8 cellular contexts compared by ENCODE assay signal in the genomic region with DNA sequence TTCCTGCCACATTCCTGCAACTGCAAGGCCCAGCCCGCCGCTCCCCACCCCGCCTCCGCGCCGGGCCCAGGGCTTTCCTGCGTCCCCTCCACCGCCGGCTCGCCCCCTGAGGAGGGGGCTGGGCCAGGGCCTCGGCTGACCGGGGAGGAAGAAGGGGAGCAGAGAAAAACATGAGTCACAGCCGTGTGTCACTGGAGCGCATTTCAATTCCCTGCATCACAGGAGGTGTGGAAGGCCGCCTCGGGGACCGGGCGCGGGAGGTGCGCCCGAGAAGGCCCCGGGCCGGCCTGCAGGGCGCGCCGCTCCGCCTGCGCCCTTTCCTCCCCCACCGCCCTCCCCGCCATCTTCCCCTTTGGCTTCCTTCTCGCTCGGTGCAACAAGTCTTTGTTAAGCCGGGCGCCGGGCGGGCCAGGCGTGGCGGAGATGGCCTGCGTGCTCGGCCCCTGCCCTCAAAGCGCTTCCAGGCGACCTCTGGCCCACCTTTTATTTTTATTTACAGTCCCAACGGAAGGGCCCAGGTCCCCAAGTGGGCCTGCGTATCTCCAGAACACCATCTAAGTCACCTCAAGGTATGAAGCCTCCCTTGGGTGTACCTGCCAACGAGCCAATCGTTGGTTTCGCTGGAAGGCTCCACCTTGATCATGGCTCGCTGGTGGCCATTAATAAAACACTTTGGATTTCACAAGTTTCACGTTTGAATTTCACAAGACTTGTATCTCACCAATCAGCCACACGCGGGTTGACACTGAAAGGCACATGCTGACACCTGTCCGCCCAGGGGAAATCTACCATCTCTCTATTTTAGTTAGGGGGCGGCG. TPM values are rescaled to one million over a fixed set of nuclear protein-coding genes. Genes with fewer than 3 reads are reported as not detected.
DNase-seq lines count a peak whose midpoint lies in the region; ATAC-seq, FAIRE-seq and TF ChIP-seq lines count a peak whose summit lies in the region.

No MANE protein-coding gene starts in this region.

- peak; percentile 1 for ATAC-seq in HG02642 (IDR thresholded peaks at IDR 0.05; ENCODE audit: poor library complexity, unreplicated experiment)
- ATAC-seq in T-cell (replicated peaks in 1 of 4) = peak; percentile 44 to 54 (median 48)

- H3K4me1 ChIP-seq in ES-I3 (ENCODE audit: insufficient read depth, low read length) = peaks cover 31% of the 10 kb centered on the region
- H3K4me1 ChIP-seq in astrocyte (ENCODE audit: insufficient read depth, low read length) = peaks cover 35% of the 10 kb centered on the region
- peaks cover 8 to 54% (median 32%) of the 10 kb centered on the region in 6 donors for H3K4me1 ChIP-seq in spleen

- peaks cover 29% of the 10 kb centered on the region in 3 donors for H3K4me1 Mint-ChIP-seq in T-cell
- H3K4me1 Mint-ChIP-seq in astrocyte (ENCODE audit: low read depth, unreplicated experiment) = no peaks in the 10 kb centered on the region

- peak; percentile 51 to 80 (median 70) for DNase-seq in T-cell
- DNase-seq in astrocyte (ENCODE audit: low read depth) = peak; percentile 85
- peak; percentile 94 for DNase-seq in spleen
- DNase-seq in NCI-H1694 (lab: John Stamatoyannopoulos, UW) = no peak
- DNase-seq in NCI-H2196 treated with DMSO at 0.1 percent for 48 hours (lab: John Stamatoyannopoulos, UW; ENCODE audit: unreplicated experiment) = no peak

- peaks cover 24% of the 10 kb centered on the region for H4K20me1 ChIP-seq in astrocyte (ENCODE audit: insufficient read depth, low read length)

- no peaks in the 10 kb centered on the region for H3K27me3 ChIP-seq in astrocyte (ENCODE audit: insufficient read depth, low read length)
- no peaks in the 10 kb centered on the region for H3K27me3 ChIP-seq in spleen (replicated peaks in 1 of 7)

- TF ChIP-seq CTCF in astrocyte (IDR thresholded peaks at IDR 0.05; ENCODE audit: insufficient read depth, low read depth, low read length) = no peak
- peak in 2 of 11 experiments; percentile 8 to 14 for TF ChIP-seq CTCF in spleen (IDR thresholded peaks at IDR 0.05 in 8 of 11, conservative IDR thresholded peaks at IDR 0.05 in 3 of 11)

- H3K27ac ChIP-seq in astrocyte (ENCODE audit: low read depth, low read length) (peak overlapping the region; percentile 81), spleen (peak overlapping the region; percentile 89 to 97 (median 95))

- H2AFZ ChIP-seq in astrocyte (ENCODE audit: low read depth, low read length) = no peak overlapping the region

- no peak for FAIRE-seq in astrocyte (lab: Jason Lieb, UNC)

- H3K27ac Mint-ChIP-seq in T-cell = peak overlapping the region; percentile 96 to 97
- H3K27ac Mint-ChIP-seq in astrocyte (ENCODE audit: unreplicated experiment) = peak overlapping the region; percentile 71

- intact Hi-C loops in spleen (cut with DNase I; ENCODE audit: low total_unique reads) = no loop called here

- H3K36me3 ChIP-seq in ES-I3 (ENCODE audit: insufficient read depth, low read length) (peaks cover 21% of the 10 kb centered on the region), astrocyte (ENCODE audit: insufficient read depth, low read length) (no peaks in the 10 kb centered on the region), spleen (peaks cover 0 to 9% (median 2%) of the 10 kb centered on the region in 6 donors)

- H3K79me2 ChIP-seq in astrocyte (ENCODE audit: insufficient read depth, low read length) = peaks cover 34% of the 10 kb centered on the region

- WGBS in spleen, 5 donors = 4 to 8% (median 5%) methylated on average over 35 to 54 of the region's 54 CpGs

- POLR2A ChIA-PET in T-cell (lab: Charles Lee) = interaction anchor here in 1 of 2 donors (0.5 to 1.3 kb wide), 3 partner anchors 12 to 918 kb away, joined by 4 to 10 read pairs (median 5); no protein-coding TSS in a partner anchor

- CTCF ChIA-PET in T-cell (lab: Charles Lee) = interaction anchor here (0.7 to 1.3 kb wide), 5 partner anchors 8 to 445 kb away, joined by 3 to 7 read pairs (median 4); a partner anchor contains a TSS

- H3K4me2 ChIP-seq in astrocyte (ENCODE audit: low read length) = peak overlapping the region; percentile 85

- H3K4me3 Mint-ChIP-seq in T-cell (peak overlapping the region; percentile 86 to 91 (median 89)), astrocyte (ENCODE audit: unreplicated experiment) (peak overlapping the region; percentile 75)

- H3K4me3 ChIP-seq in astrocyte (ENCODE audit: insufficient read depth, low read depth, low read length) (peak overlapping the region; percentile 62), iPS-11a (ENCODE audit: low read depth, low read length) (peak overlapping the region; percentile 86), spleen (peak overlapping the region; percentile 62 to 87 (median 67))

- TF ChIP-seq POLR2A in spleen (IDR thresholded peaks at IDR 0.05) = peak in 2 of 3 donors; percentile 4

- H3K9ac ChIP-seq in ES-I3 (ENCODE audit: low read depth, low read length) (peak overlapping the region; percentile 96), astrocyte (ENCODE audit: low read length) (peak overlapping the region; percentile 71)

- H3K36me3 Mint-ChIP-seq in T-cell (no peaks in the 10 kb centered on the region), astrocyte (ENCODE audit: low read depth, unreplicated experiment) (no peaks in the 10 kb centered on the region)

- H3K9me3 Mint-ChIP-seq in T-cell = no peaks in the 10 kb centered on the region
- no peaks in the 10 kb centered on the region for H3K9me3 Mint-ChIP-seq in astrocyte (ENCODE audit: unreplicated experiment)

- no peaks in the 10 kb centered on the region for H3K9me3 ChIP-seq in ES-I3 (ENCODE audit: control insufficient read depth, insufficient read depth, low read length)
- no peaks in the 10 kb centered on the region for H3K9me3 ChIP-seq in astrocyte (ENCODE audit: insufficient read depth, low read depth, low read length)
- no peaks in the 10 kb centered on the region for H3K9me3 ChIP-seq in spleen

- H3K27me3 Mint-ChIP-seq in T-cell = no peaks in the 10 kb centered on the region
- no peaks in the 10 kb centered on the region for H3K27me3 Mint-ChIP-seq in astrocyte (ENCODE audit: low read depth, unreplicated experiment)

RNA-seq across cellular contexts. Expression of a gene that starts 0.9 kb away (rescaled TPM):
- total RNA-seq in T-cell = 100 to 1,000 TPM in 4 of 5 donors, 10 to 100 TPM in 1; 92.8 to 119 (median 104) TPM
- 109 and 199 TPM in 2 replicates for total RNA-seq in astrocyte
- total RNA-seq in spleen = 100 to 1,000 TPM in 2 of 7 donors, 10 to 100 TPM in 5; 49.9 to 112 (median 73.5) TPM
- 100 to 1,000 TPM in 2 of 3 donors, 10 to 100 TPM in 1; 63.7 to 129 (median 109) TPM for polyA plus RNA-seq in spleen

RNA-seq across cellular contexts. Expression of a gene that starts 13.0 kb away (rescaled TPM):
- 10 to 100 TPM; 16.4 to 33.8 (median 30.5) TPM for total RNA-seq in T-cell
- 11.1 and 13.9 TPM in 2 replicates for total RNA-seq in astrocyte
- total RNA-seq in spleen = 10 to 100 TPM; 24.7 to 40.7 (median 33.9) TPM
- polyA plus RNA-seq in spleen = 10 to 100 TPM; 69.0 to 73.7 (median 71.5) TPM

Comparison
In these comparisons a context has a peak if more than half of its experiments do, and no peak if none do; other contexts are left out.
1. DNase-seq: peak in T-cell (34 of 34), astrocyte (single experiment) and spleen (single experiment); none in NCI-H1694 (single experiment) and NCI-H2196 treated with DMSO at 0.1 percent for 48 hours (single experiment).
2. Peak in every context shown above with its lines, with median percentiles within 50 percentile points of each other: H3K4me3 ChIP-seq.